Comparison of ENCODE assay signal across 30 cellular contexts in genomic region chr21:21973806-21974205, GRCh38.
DNase-seq lines count a peak whose midpoint lies in the region; ATAC-seq and TF ChIP-seq lines count a peak whose summit lies in the region.
"Had no signal": no experiment of that assay in that cellular context is flagged by ENCODE, and none has a peak within 500 bp of the region (broad histone marks: within the 10 kb centered on the region; RNA-seq: fewer than 3 reads in every experiment).

No MANE protein-coding gene starts in this region.

- H3K27me3 Mint-ChIP-seq in MCF 10A (ENCODE audit: insufficient read depth, unreplicated experiment): no peaks in the 10 kb centered on the region
- H3K27me3 Mint-ChIP-seq in nephron (ENCODE audit: low read depth): no peaks in the 10 kb centered on the region
- peaks cover 0 to 1% of the 10 kb centered on the region in 2 donors for H3K27me3 Mint-ChIP-seq in CD8-positive, alpha-beta memory T cell
- H3K27me3 Mint-ChIP-seq: activated CD4-positive, alpha-beta T cell treated with anti-CD3 and anti-CD28 coated beads, Interleukin-2, amount 10 ng/mL, durations not matched to agents 24 days and 14 days had no signal

- intact Hi-C loops in MCF 10A (cut with micrococcal nuclease) (no loop called here), mammary epithelial cell (cut with micrococcal nuclease) (no loop called here)

- no peak for DNase-seq in MCF 10A (ENCODE audit: unreplicated experiment)
- no peak for DNase-seq in mammary epithelial cell
- DNase-seq in brain microvascular endothelial cell: no peak
- no peak for DNase-seq in coronary artery (ENCODE audit: low spot score)
- no peak for DNase-seq in NCI-H2171 treated with DMSO at 0.1 percent for 48 hours (lab: John Stamatoyannopoulos, UW)
- DNase-seq in CD8-positive, alpha-beta memory T cell: no peak
- DNase-seq: activated CD4-positive, alpha-beta T cell treated with anti-CD3 and anti-CD28 coated beads, Interleukin-2, amount 10 ng/mL, durations not matched to agents 24 days and 14 days; activated CD8-positive, alpha-beta memory T cell treated with anti-CD3 and anti-CD28 coated beads for 24 hours; activated naive CD4-positive, alpha-beta T cell treated with anti-CD3 and anti-CD28 coated beads, Interleukin-2, amount 50 U/mL, for 16 hours; activated T-cell treated with anti-CD3 and anti-CD28 coated beads for 4 hours; cerebellar nuclear complex; COR-L47; dorsolateral prefrontal cortex; KG1; NCI-H1417 treated with DMSO at 0.1 percent for 48 hours; NCI-H2081; occipital lobe; stimulated activated CD4-positive, alpha-beta T cell treated with anti-CD3 and anti-CD28 coated beads, Interleukin-4, amount 100 ng/mL, for 24 hours; T-helper 9 cell had no signal

- POLR2A ChIA-PET in MCF 10A (lab: Yijun Ruan, JAX): no interaction called here
- POLR2A ChIA-PET in CD8-positive, alpha-beta memory T cell (lab: Charles Lee): no interaction called here

- dilution Hi-C loops in mammary epithelial cell (cut with HindIII; ENCODE audit: low sequenced_read_pairs): no loop called here

- no peak overlapping the region for H2AFZ ChIP-seq in mammary epithelial cell (ENCODE audit: low read depth, low read length)

- H3K9me3 Mint-ChIP-seq in MCF 10A (ENCODE audit: unreplicated experiment) (no peaks in the 10 kb centered on the region), nephron (peaks cover 2% of the 10 kb centered on the region)
- peaks cover 3 to 12% (median 6%) of the 10 kb centered on the region in 5 donors for H3K9me3 Mint-ChIP-seq in CD8-positive, alpha-beta memory T cell
- H3K9me3 Mint-ChIP-seq: activated CD4-positive, alpha-beta T cell treated with anti-CD3 and anti-CD28 coated beads, Interleukin-2, amount 10 ng/mL, durations not matched to agents 24 days and 14 days had no signal

- H3K9me3 ChIP-seq in mammary epithelial cell (replicated peaks; ENCODE audit: insufficient read depth, low read length): peaks cover 22% of the 10 kb centered on the region
- H3K9me3 ChIP-seq in CD8-positive, alpha-beta memory T cell (ENCODE audit: low read length): peaks cover 5% of the 10 kb centered on the region
- H3K9me3 ChIP-seq: BLaER1 treated with 17β-estradiol and CSF1 and Interleukin-3, amounts not matched to agents 10 nM and 100 nM; SJSA1 had no signal

- H3K4me2 ChIP-seq in mammary epithelial cell (ENCODE audit: insufficient read depth, low read depth, low read length): no peak overlapping the region
- H3K4me2 ChIP-seq: BLaER1 treated with 17β-estradiol and CSF1 and Interleukin-3, amounts not matched to agents 10 nM and 100 nM had no signal

- no peak overlapping the region for H3K27ac Mint-ChIP-seq in MCF 10A (ENCODE audit: low read depth, unreplicated experiment)
- H3K27ac Mint-ChIP-seq in nephron: peak overlapping the region in 2 of 3 experiments; percentile 2 to 39
- H3K27ac Mint-ChIP-seq in CD8-positive, alpha-beta memory T cell: no peak overlapping the region
- H3K27ac Mint-ChIP-seq: activated CD4-positive, alpha-beta T cell treated with anti-CD3 and anti-CD28 coated beads, Interleukin-2, amount 10 ng/mL, durations not matched to agents 24 days and 14 days; activated T-helper 2 cell treated with anti-CD3 and anti-CD28 coated beads, Interferon-gamma antibody, Interleukin-2, Interleukin-4, amounts not matched to agents 10 μg/mL and 5 μg/mL and 100 μg/mL, durations not matched to agents 14 hours and 24 hours and 36 hours; brain had no signal

- CTCF ChIA-PET in MCF 10A (lab: Yijun Ruan, JAX): no interaction called here
- CTCF ChIA-PET in mammary epithelial cell (lab: Charles Lee; ENCODE audit: low non-redundant PET): no interaction called here
- CTCF ChIA-PET in CD8-positive, alpha-beta memory T cell (lab: Charles Lee): no interaction called here

- BruUV-seq in MCF 10A (replicated peaks; lab: Mats Ljungman, UMichigan) (no TSS peak), mammary epithelial cell (replicated peaks; lab: Mats Ljungman, UMichigan) (no TSS peak)

- no peaks in the 10 kb centered on the region for H4K20me1 ChIP-seq in mammary epithelial cell (ENCODE audit: insufficient read depth, low read length)
- H4K20me1 ChIP-seq: BLaER1 treated with 17β-estradiol and CSF1 and Interleukin-3, amounts not matched to agents 10 nM and 100 nM had no signal

- H3K27ac ChIP-seq in mammary epithelial cell (ENCODE audit: insufficient read depth, low read depth, low read length) (no peak overlapping the region), brain microvascular endothelial cell (no peak overlapping the region), coronary artery (no peak overlapping the region)
- no peak overlapping the region for H3K27ac ChIP-seq in CD8-positive, alpha-beta memory T cell (ENCODE audit: low read depth, low read length)
- H3K27ac ChIP-seq: 22Rv1; BLaER1 treated with 17β-estradiol and CSF1 and Interleukin-3, amounts not matched to agents 10 nM and 100 nM; dorsolateral prefrontal cortex; RWPE1; SJSA1; tibial nerve; VCaP had no signal

- H3K9ac ChIP-seq in mammary epithelial cell (ENCODE audit: insufficient read depth, low read length): no peak overlapping the region
- H3K9ac ChIP-seq: BLaER1 treated with 17β-estradiol and CSF1 and Interleukin-3, amounts not matched to agents 10 nM and 100 nM had no signal

- H3K4me3 ChIP-seq in mammary epithelial cell (replicated peaks in 1 of 3; ENCODE audit: insufficient read depth in 1 of 3, low read depth in 2 of 3, low read length in 3 of 3) (no peak overlapping the region), brain microvascular endothelial cell (ENCODE audit: low read depth, low read length) (no peak overlapping the region), coronary artery (no peak overlapping the region)
- no peak overlapping the region for H3K4me3 ChIP-seq in CD8-positive, alpha-beta memory T cell (ENCODE audit: low read length)
- H3K4me3 ChIP-seq: BLaER1 treated with 17β-estradiol and CSF1 and Interleukin-3, amounts not matched to agents 10 nM and 100 nM; dorsolateral prefrontal cortex; lung; SJSA1; tibial nerve had no signal

- H3K36me3 Mint-ChIP-seq in MCF 10A (ENCODE audit: insufficient read depth, unreplicated experiment) (no peaks in the 10 kb centered on the region), nephron (ENCODE audit: low read depth) (no peaks in the 10 kb centered on the region)
- H3K36me3 Mint-ChIP-seq in CD8-positive, alpha-beta memory T cell: no peaks in the 10 kb centered on the region
- H3K36me3 Mint-ChIP-seq: brain had no signal

- no peaks in the 10 kb centered on the region for H3K79me2 ChIP-seq in mammary epithelial cell (ENCODE audit: insufficient read depth, low read length)

- no peaks in the 10 kb centered on the region for H3K4me1 ChIP-seq in mammary epithelial cell (ENCODE audit: insufficient read depth, low read length)
- no peaks in the 10 kb centered on the region for H3K4me1 ChIP-seq in CD8-positive, alpha-beta memory T cell (ENCODE audit: insufficient read depth, low read length)
- H3K4me1 ChIP-seq: BLaER1 treated with 17β-estradiol and CSF1 and Interleukin-3, amounts not matched to agents 10 nM and 100 nM; SJSA1; tibial nerve had no signal

- peaks cover 10% of the 10 kb centered on the region for H3K4me1 Mint-ChIP-seq in MCF 10A (ENCODE audit: insufficient read depth, unreplicated experiment)
- peaks cover 11% of the 10 kb centered on the region for H3K4me1 Mint-ChIP-seq in nephron
- H3K4me1 Mint-ChIP-seq in CD8-positive, alpha-beta memory T cell: no peaks in the 10 kb centered on the region
- H3K4me1 Mint-ChIP-seq: activated CD4-positive, alpha-beta T cell treated with anti-CD3 and anti-CD28 coated beads, Interleukin-2, amount 10 ng/mL, durations not matched to agents 24 days and 14 days had no signal

- H3K36me3 ChIP-seq in mammary epithelial cell (ENCODE audit: insufficient read depth, low read length) (no peaks in the 10 kb centered on the region), brain microvascular endothelial cell (replicated peaks) (no peaks in the 10 kb centered on the region)
- no peaks in the 10 kb centered on the region for H3K36me3 ChIP-seq in CD8-positive, alpha-beta memory T cell (ENCODE audit: insufficient read depth, low read length)
- H3K36me3 ChIP-seq: BLaER1 treated with 17β-estradiol and CSF1 and Interleukin-3, amounts not matched to agents 10 nM and 100 nM; SJSA1; tibial nerve had no signal

- 14% methylated on average over 5 of the region's 5 CpGs for WGBS in mammary epithelial cell (ENCODE audit: low coverage, missing lambda C conversion rate)

- in situ Hi-C loops in mammary epithelial cell (cut with MboI; ENCODE audit: low sequenced_read_pairs in 2 of 2) (no loop called here), brain microvascular endothelial cell (cut with HindIII; ENCODE audit: low pct_ligation_motif_present, low sequenced_read_pairs) (no loop called here)

- no peak for ATAC-seq in esophagus mucosa

- no peaks in the 10 kb centered on the region for H3K27me3 ChIP-seq in mammary epithelial cell (ENCODE audit: insufficient read depth, low read length)
- H3K27me3 ChIP-seq in brain microvascular endothelial cell (replicated peaks): no peaks in the 10 kb centered on the region
- no peaks in the 10 kb centered on the region for H3K27me3 ChIP-seq in CD8-positive, alpha-beta memory T cell (ENCODE audit: insufficient read depth, low read length, poor library complexity, severe bottlenecking)
- H3K27me3 ChIP-seq: BLaER1 treated with 17β-estradiol and CSF1 and Interleukin-3, amounts not matched to agents 10 nM and 100 nM; SJSA1; tibial nerve had no signal

- H3K4me3 Mint-ChIP-seq in MCF 10A (ENCODE audit: unreplicated experiment): no peak overlapping the region
- H3K4me3 Mint-ChIP-seq in nephron: peak overlapping the region in 1 of 3 experiments; percentile 50
- H3K4me3 Mint-ChIP-seq in CD8-positive, alpha-beta memory T cell: no peak overlapping the region
- H3K4me3 Mint-ChIP-seq: activated CD4-positive, alpha-beta T cell treated with anti-CD3 and anti-CD28 coated beads, Interleukin-2, amount 10 ng/mL, durations not matched to agents 24 days and 14 days; brain had no signal

- TF ChIP-seq CTCF in MCF 10A (IDR thresholded peaks at IDR 0.05; ENCODE audit: unreplicated experiment): peak; percentile 8
- no peak for TF ChIP-seq CTCF in mammary epithelial cell (conservative IDR thresholded peaks at IDR 0.05 in 1 of 2, IDR thresholded peaks at IDR 0.05 in 1 of 2; ENCODE audit: extremely low read depth in 1 of 2, insufficient read depth in 1 of 2, low read depth in 1 of 2, low read length in 2 of 2)
- TF ChIP-seq CTCF in brain microvascular endothelial cell (IDR thresholded peaks at IDR 0.05; ENCODE audit: low read depth, low read length, missing control alignments): peak; percentile 38
- peak in 2 of 3 experiments; percentile 13 to 35 for TF ChIP-seq CTCF in nephron (IDR thresholded peaks at IDR 0.05; ENCODE audit: unreplicated experiment in 3 of 3)
- no peak for TF ChIP-seq CTCF in coronary artery (IDR thresholded peaks at IDR 0.05)

Comparison
In these comparisons a context has a peak if more than half of its experiments do, and no peak if none do; other contexts are left out.
1. CTCF ChIP-seq: peak in MCF 10A (single experiment), brain microvascular endothelial cell (single experiment) and nephron (2 of 3); none in mammary epithelial cell (0 of 2) and coronary artery (single experiment).
2. H3K27ac Mint-ChIP-seq: peak in nephron (2 of 3); none in MCF 10A (single experiment) and CD8-positive, alpha-beta memory T cell (0 of 8).